Comparison of ENCODE assay signal across 10 cellular contexts in the genomic region with DNA sequence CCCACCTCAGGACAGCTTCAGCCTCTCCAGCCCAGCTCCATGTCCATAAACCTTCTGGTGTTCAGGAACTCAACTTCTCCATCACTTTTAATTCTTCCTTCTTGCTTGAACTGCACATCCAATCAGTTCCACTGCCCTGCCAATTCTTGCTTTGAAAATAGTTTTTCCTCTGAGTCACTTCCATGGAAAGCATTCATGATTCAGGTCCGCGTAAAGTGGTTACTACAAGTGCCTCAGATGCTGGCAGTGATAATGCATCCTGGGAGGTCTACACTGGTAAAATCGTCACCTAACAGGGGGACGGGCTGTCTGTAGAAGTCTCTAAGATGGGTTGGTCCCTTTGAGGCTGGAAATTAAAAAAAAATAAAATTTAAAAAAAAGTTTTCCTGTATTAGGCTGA. TPM values are rescaled to one million over a fixed set of nuclear protein-coding genes. Genes with fewer than 3 reads are reported as not detected.
DNase-seq lines count a peak whose midpoint lies in the region; ATAC-seq, FAIRE-seq and TF ChIP-seq lines count a peak whose summit lies in the region.
"Had no signal": no experiment of that assay in that cellular context is flagged by ENCODE, and none has a peak within 500 bp of the region (broad histone marks: within the 10 kb centered on the region; RNA-seq: fewer than 3 reads in every experiment).

No MANE protein-coding gene starts in this region.

- no peaks in the 10 kb centered on the region for H3K9me3 Mint-ChIP-seq in stimulated activated naive B cell treated with anti-CD40 and anti-IgM and Interleukin-4, amounts not matched to agents 10 μg/mL and 1 μg/mL and 100 μg/mL, for 72 hours

- H3K27me3 ChIP-seq in OCI-LY3 (ENCODE audit: low read depth, low read length) (no peaks in the 10 kb centered on the region), bronchial epithelial cell (ENCODE audit: control insufficient read depth, insufficient read depth, low read length) (peaks cover 2% of the 10 kb centered on the region), osteoblast (ENCODE audit: insufficient read depth, low read length) (peaks cover 11% of the 10 kb centered on the region)

- 0 out of 2 replicates have a peak overlapping the region, but pooled peaks have one; percentile 8 for H3K9ac ChIP-seq in OCI-LY3 (ENCODE audit: low read length)

- DNase-seq in EL (peak; percentile 87), bronchial epithelial cell (ENCODE audit: low read depth) (peak; percentile 68), osteoblast (ENCODE audit: insufficient read length, low spot score, missing footprints) (peak; percentile 88), NCI-H2196 (lab: John Stamatoyannopoulos, UW; ENCODE audit: unreplicated experiment) (no peak), Kasumi-1 (lab: John Stamatoyannopoulos, UW) (no peak), sciatic nerve (ENCODE audit: low spot score) (no peak)
- DNase-seq in stimulated activated naive B cell treated with anti-CD40 and anti-IgM and Interleukin-4, amounts not matched to agents 10 μg/mL and 1 μg/mL and 100 μg/mL, for 72 hours, result no peak
- DNase-seq: glutamatergic neuron, H7 had no signal

- ATAC-seq in stimulated activated naive B cell treated with anti-CD40 and anti-IgM and Interleukin-4, amounts not matched to agents 10 μg/mL and 1 μg/mL and 100 μg/mL, for 72 hours (replicated peaks), result no peak
- no peak for ATAC-seq in sciatic nerve

- peaks cover 50% of the 10 kb centered on the region for H3K4me1 ChIP-seq in OCI-LY3 (ENCODE audit: low read length)
- H3K4me1 ChIP-seq in osteoblast (ENCODE audit: insufficient read depth, low read length), result peaks cover 9% of the 10 kb centered on the region

- FAIRE-seq in bronchial epithelial cell (lab: Jason Lieb, UNC), result no peak

- H3K4me3 ChIP-seq in OCI-LY3 (ENCODE audit: low read length), result peak overlapping the region; percentile 44; the same call in 1 of the 2 replicates
- H3K4me3 ChIP-seq in bronchial epithelial cell (ENCODE audit: low read depth, low read length), result no peak overlapping the region
- peak overlapping the region; percentile 57 for H3K4me3 ChIP-seq in osteoblast (ENCODE audit: insufficient read depth, low read length)

- no peaks in the 10 kb centered on the region for H3K27me3 Mint-ChIP-seq in stimulated activated naive B cell treated with anti-CD40 and anti-IgM and Interleukin-4, amounts not matched to agents 10 μg/mL and 1 μg/mL and 100 μg/mL, for 72 hours

- peaks cover 23 to 29% of the 10 kb centered on the region in 2 donors for H3K4me1 Mint-ChIP-seq in stimulated activated naive B cell treated with anti-CD40 and anti-IgM and Interleukin-4, amounts not matched to agents 10 μg/mL and 1 μg/mL and 100 μg/mL, for 72 hours

- H4K20me1 ChIP-seq in OCI-LY3 (ENCODE audit: insufficient read depth, low read length) (no peaks in the 10 kb centered on the region), osteoblast (ENCODE audit: insufficient read depth, low read length) (no peaks in the 10 kb centered on the region)

- H2AFZ ChIP-seq in OCI-LY3 (ENCODE audit: low read depth, low read length) (peak overlapping the region; percentile 46; the same call in 1 of the 2 replicates), osteoblast (ENCODE audit: low read length) (no peak overlapping the region)

- H3K27ac Mint-ChIP-seq in stimulated activated naive B cell treated with anti-CD40 and anti-IgM and Interleukin-4, amounts not matched to agents 10 μg/mL and 1 μg/mL and 100 μg/mL, for 72 hours, result no peak overlapping the region

- intact Hi-C loops in sciatic nerve (cut with DNase I), result no loop called here

- H3K9me3 ChIP-seq in OCI-LY3 (ENCODE audit: insufficient read depth, low read length), result no peaks in the 10 kb centered on the region
- H3K9me3 ChIP-seq in osteoblast (ENCODE audit: low read depth, low read length), result no peaks in the 10 kb centered on the region

- peak overlapping the region; percentile 76 for H3K27ac ChIP-seq in OCI-LY3 (ENCODE audit: low read length)
- peak overlapping the region; percentile 17 for H3K27ac ChIP-seq in osteoblast (ENCODE audit: low read depth, low read length)

- no peaks in the 10 kb centered on the region for H3K36me3 ChIP-seq in OCI-LY3 (replicated peaks; ENCODE audit: low read depth, low read length)
- H3K36me3 ChIP-seq in bronchial epithelial cell (ENCODE audit: control insufficient read depth, insufficient read depth, low read length), result no peaks in the 10 kb centered on the region
- no peaks in the 10 kb centered on the region for H3K36me3 ChIP-seq in osteoblast (ENCODE audit: insufficient read depth, low read length)

- H3K4me2 ChIP-seq in OCI-LY3 (ENCODE audit: low read length) (peak overlapping the region; percentile 59), osteoblast (ENCODE audit: insufficient read depth, low read length) (peak overlapping the region; percentile 75)

- H3K79me2 ChIP-seq in OCI-LY3 (ENCODE audit: low read length), result no peaks in the 10 kb centered on the region
- H3K79me2 ChIP-seq in osteoblast (ENCODE audit: insufficient read depth, low read length), result no peaks in the 10 kb centered on the region

- TF ChIP-seq CTCF in OCI-LY3 (IDR thresholded peaks at IDR 0.05; ENCODE audit: low read depth, low read length), result no peak
- no peak for TF ChIP-seq CTCF in bronchial epithelial cell (IDR thresholded peaks at IDR 0.05; ENCODE audit: insufficient read depth, low read length, severe bottlenecking)
- TF ChIP-seq CTCF in osteoblast (IDR thresholded peaks at IDR 0.05; ENCODE audit: extremely low read depth, low read depth, low read length), result no peak

- H3K4me3 Mint-ChIP-seq in stimulated activated naive B cell treated with anti-CD40 and anti-IgM and Interleukin-4, amounts not matched to agents 10 μg/mL and 1 μg/mL and 100 μg/mL, for 72 hours, result no peak overlapping the region

- H3K36me3 Mint-ChIP-seq in stimulated activated naive B cell treated with anti-CD40 and anti-IgM and Interleukin-4, amounts not matched to agents 10 μg/mL and 1 μg/mL and 100 μg/mL, for 72 hours, result no peaks in the 10 kb centered on the region

RNA-seq across cellular contexts. Expression of a gene that starts 25.9 kb away (rescaled TPM):
- total RNA-seq in bronchial epithelial cell (22.1 and 88.8 TPM in 2 replicates), osteoblast (99.6 and 103 TPM in 2 replicates), sciatic nerve (60.9 TPM)

RNA-seq across cellular contexts. Expression of a gene that starts 27.9 kb away (rescaled TPM):
- 0.26 TPM in 1 of 2 replicates, not detected in the other for total RNA-seq in bronchial epithelial cell
- under 0.01 TPM in 2 replicates for total RNA-seq in osteoblast
- total RNA-seq in sciatic nerve, result 4.7 TPM

Comparison
In these comparisons a context has a peak if more than half of its experiments do, and no peak if none do; other contexts are left out.
1. DNase-seq: peak in EL (single experiment), bronchial epithelial cell (single experiment) and osteoblast (single experiment); none in NCI-H2196 (single experiment), stimulated activated naive B cell treated with anti-CD40 and anti-IgM and Interleukin-4, amounts not matched to agents 10 μg/mL and 1 μg/mL and 100 μg/mL, for 72 hours (single experiment), Kasumi-1 (0 of 2) and sciatic nerve (single experiment).